18 cellular contexts compared by ENCODE assay signal in the genomic region with DNA sequence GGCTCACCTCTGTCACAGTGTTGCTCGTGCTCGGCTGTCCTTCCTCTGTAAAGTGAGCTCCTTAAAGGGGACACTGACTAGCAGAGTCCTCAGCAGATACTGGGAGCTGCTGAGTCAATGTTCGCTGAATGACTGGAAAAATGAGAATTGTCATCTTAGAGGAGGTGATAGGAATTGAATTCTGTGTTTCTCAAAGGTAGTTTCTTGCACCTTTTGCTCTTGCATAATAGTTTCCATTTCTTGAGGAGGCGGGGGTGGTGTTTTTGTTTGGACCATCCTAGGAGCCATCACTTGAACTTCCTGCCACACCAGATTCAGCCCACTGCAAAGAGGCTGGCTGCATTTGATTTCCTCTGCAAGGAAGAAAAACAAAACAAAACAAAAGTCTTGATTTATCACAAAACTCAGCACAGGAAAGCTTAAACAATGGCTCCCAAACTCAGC. TPM values are rescaled to one million over a fixed set of nuclear protein-coding genes. Genes with fewer than 3 reads are reported as not detected.
DNase-seq lines count a peak whose midpoint lies in the region; ATAC-seq and TF ChIP-seq lines count a peak whose summit lies in the region.
"Had no signal": no experiment of that assay in that cellular context is flagged by ENCODE, and none has a peak within 500 bp of the region (broad histone marks: within the 10 kb centered on the region; RNA-seq: fewer than 3 reads in every experiment).

No MANE protein-coding gene starts in this region.

- TF ChIP-seq RAD21 in SK-N-SH (IDR thresholded peaks at IDR 0.05; ENCODE audit: low read length), result no peak

- no peaks in the 10 kb centered on the region for H3K36me3 Mint-ChIP-seq in natural killer cell treated with Interleukin-12 subunit alpha and Interleukin-12 subunit beta and Interleukin-15 and Interleukin-18, amount 100 ng/mL, for 72 hours
- H3K36me3 Mint-ChIP-seq in natural killer cell (no peaks in the 10 kb centered on the region), endothelial cell (ENCODE audit: low read depth, unreplicated experiment) (no peaks in the 10 kb centered on the region)

- intact Hi-C loops in natural killer cell (cut with micrococcal nuclease), result no loop called here

- H3K4me3 ChIP-seq in SK-N-SH (ENCODE audit: low read depth in 2 of 2, low read length in 1 of 2), result no peak overlapping the region
- H3K4me3 ChIP-seq: left lung had no signal

- no peaks in the 10 kb centered on the region for H3F3A ChIP-seq in SK-N-SH (replicated peaks; ENCODE audit: insufficient read depth)

- CTCF ChIA-PET in SK-N-SH (lab: Yijun Ruan, JAX), result interaction anchor here (0.7 kb wide), 1 partner anchor 11 kb away, joined by 4 read pairs; no protein-coding TSS in a partner anchor

- TF ChIP-seq CTCF in SK-N-SH (IDR thresholded peaks at IDR 0.05), result no peak
- TF ChIP-seq CTCF in natural killer cell (IDR thresholded peaks at IDR 0.05), result no peak
- TF ChIP-seq CTCF in endothelial cell (IDR thresholded peaks at IDR 0.05; ENCODE audit: unreplicated experiment), result no peak
- TF ChIP-seq CTCF in GM13976 (IDR thresholded peaks at IDR 0.05; ENCODE audit: borderline replicate concordance, control extremely low read depth, extremely low read depth, insufficient read depth, missing control alignments), result no peak

- no peak overlapping the region for H3K4me3 Mint-ChIP-seq in natural killer cell treated with Interleukin-12 subunit alpha and Interleukin-12 subunit beta and Interleukin-15 and Interleukin-18, amount 100 ng/mL, for 72 hours
- H3K4me3 Mint-ChIP-seq in natural killer cell (no peak overlapping the region), endothelial cell (ENCODE audit: unreplicated experiment) (peak overlapping the region; percentile 16)
- no peak overlapping the region for H3K4me3 Mint-ChIP-seq in stimulated activated naive CD8-positive, alpha-beta T cell treated with anti-CD3 and anti-CD28 coated beads, Interleukin-15, amount 100 ng/mL, for 72 hours

- 95% methylated on average over 4 of the region's 4 CpGs for WGBS in SK-N-SH (ENCODE audit: low lambda C conversion rate)

- no peak overlapping the region for H3K27ac Mint-ChIP-seq in natural killer cell treated with Interleukin-12 subunit alpha and Interleukin-12 subunit beta and Interleukin-15 and Interleukin-18, amount 100 ng/mL, for 72 hours
- H3K27ac Mint-ChIP-seq in natural killer cell, result no peak overlapping the region
- peak overlapping the region; percentile 48 for H3K27ac Mint-ChIP-seq in endothelial cell (ENCODE audit: unreplicated experiment)
- peak overlapping the region in 1 of 2 donors; percentile 38 for H3K27ac Mint-ChIP-seq in stimulated activated naive CD8-positive, alpha-beta T cell treated with anti-CD3 and anti-CD28 coated beads, Interleukin-15, amount 100 ng/mL, for 72 hours

- H3K4me1 ChIP-seq in SK-N-SH (ENCODE audit: control insufficient read depth in 1 of 2, insufficient read depth in 2 of 2, low read depth in 1 of 2, low read length in 1 of 2), result no peaks in the 10 kb centered on the region
- H3K4me1 ChIP-seq: left lung had no signal

- H3K4me1 Mint-ChIP-seq in natural killer cell treated with Interleukin-12 subunit alpha and Interleukin-12 subunit beta and Interleukin-15 and Interleukin-18, amount 100 ng/mL, for 72 hours (ENCODE audit: low read depth in 2 of 2), result peaks cover 6% of the 10 kb centered on the region in 2 donors
- H3K4me1 Mint-ChIP-seq in natural killer cell, result peaks cover 0 to 9% of the 10 kb centered on the region in 2 donors
- peaks cover 37% of the 10 kb centered on the region for H3K4me1 Mint-ChIP-seq in endothelial cell (ENCODE audit: unreplicated experiment)
- peaks cover 17% of the 10 kb centered on the region for H3K4me1 Mint-ChIP-seq in stimulated activated naive CD8-positive, alpha-beta T cell treated with anti-CD3 and anti-CD28 coated beads, Interleukin-15, amount 100 ng/mL, for 72 hours

- H3K36me3 ChIP-seq in SK-N-SH (replicated peaks in 1 of 2; ENCODE audit: control insufficient read depth in 1 of 2, insufficient read depth in 2 of 2, low read length in 1 of 2), result no peaks in the 10 kb centered on the region
- H3K36me3 ChIP-seq: left lung had no signal

- TF ChIP-seq EP300 in SK-N-SH (IDR thresholded peaks at IDR 0.05; ENCODE audit: borderline replicate concordance in 1 of 2, low read depth in 1 of 2, low read length in 1 of 2), result no peak

- peak overlapping the region; percentile 17; the same call in 1 of the 2 replicates for H2AFZ ChIP-seq in SK-N-SH (ENCODE audit: low read depth)

- no peak for ATAC-seq in SK-N-SH treated with all-trans-retinoic acid at 6 μM for 48 hours
- peak; percentile 36 to 38 for ATAC-seq in natural killer cell treated with Interleukin-12 subunit alpha and Interleukin-12 subunit beta and Interleukin-15 and Interleukin-18, amount 100 ng/mL, for 72 hours
- no peak for ATAC-seq in natural killer cell
- peak; percentile 69 for ATAC-seq in stimulated activated naive CD8-positive, alpha-beta T cell treated with anti-CD3 and anti-CD28 coated beads, Interleukin-15, amount 100 ng/mL, for 72 hours
- ATAC-seq in GM19324 (IDR thresholded peaks at IDR 0.05; ENCODE audit: low FRiP score, unreplicated experiment), result no peak
- ATAC-seq: left lung had no signal

- no peaks in the 10 kb centered on the region for H3K9me3 ChIP-seq in SK-N-SH

- no peaks in the 10 kb centered on the region for H3K9me3 Mint-ChIP-seq in natural killer cell treated with Interleukin-12 subunit alpha and Interleukin-12 subunit beta and Interleukin-15 and Interleukin-18, amount 100 ng/mL, for 72 hours
- H3K9me3 Mint-ChIP-seq in natural killer cell (no peaks in the 10 kb centered on the region), endothelial cell (ENCODE audit: unreplicated experiment) (no peaks in the 10 kb centered on the region)
- H3K9me3 Mint-ChIP-seq in stimulated activated naive CD8-positive, alpha-beta T cell treated with anti-CD3 and anti-CD28 coated beads, Interleukin-15, amount 100 ng/mL, for 72 hours, result peaks cover 0 to 6% of the 10 kb centered on the region in 2 donors

- peaks cover 4 to 7% of the 10 kb centered on the region in 2 donors for H3K27me3 Mint-ChIP-seq in natural killer cell treated with Interleukin-12 subunit alpha and Interleukin-12 subunit beta and Interleukin-15 and Interleukin-18, amount 100 ng/mL, for 72 hours
- H3K27me3 Mint-ChIP-seq in natural killer cell (ENCODE audit: low read depth in 2 of 2) (peaks cover 7 to 28% of the 10 kb centered on the region in 2 donors), endothelial cell (ENCODE audit: unreplicated experiment) (peaks cover 15% of the 10 kb centered on the region)
- no peaks in the 10 kb centered on the region for H3K27me3 Mint-ChIP-seq in stimulated activated naive CD8-positive, alpha-beta T cell treated with anti-CD3 and anti-CD28 coated beads, Interleukin-15, amount 100 ng/mL, for 72 hours

- in situ Hi-C loops in GM13976 (cut with MboI; ENCODE audit: low sequenced_read_pairs, unreplicated experiment), result no loop called here

- POLR2A ChIA-PET in SK-N-SH (lab: Yijun Ruan, JAX), result no interaction called here

- H3K27ac ChIP-seq in SK-N-SH (ENCODE audit: low read depth in 2 of 2, low read length in 1 of 2), result no peak overlapping the region
- H3K27ac ChIP-seq: 22Rv1 had no signal

- no peak overlapping the region for H3K9ac ChIP-seq in SK-N-SH

- no peaks in the 10 kb centered on the region for H3K27me3 ChIP-seq in SK-N-SH (ENCODE audit: insufficient read depth)
- H3K27me3 ChIP-seq: left lung had no signal

- no peak overlapping the region for H3K4me2 ChIP-seq in SK-N-SH

- no peaks in the 10 kb centered on the region for H3K9me2 ChIP-seq in SK-N-SH

- no peaks in the 10 kb centered on the region for H4K20me1 ChIP-seq in SK-N-SH (ENCODE audit: insufficient read depth)

- no peak for DNase-seq in SK-N-SH
- no peak for DNase-seq in natural killer cell treated with Interleukin-12 subunit alpha and Interleukin-12 subunit beta and Interleukin-15 and Interleukin-18, amount 100 ng/mL, for 72 hours (ENCODE audit: low spot score)
- DNase-seq in natural killer cell, result no peak
- DNase-seq in endothelial cell (ENCODE audit: low spot score), result no peak
- no peak for DNase-seq in stimulated activated naive CD8-positive, alpha-beta T cell treated with anti-CD3 and anti-CD28 coated beads, Interleukin-15, amount 100 ng/mL, for 72 hours
- DNase-seq in GM13976 (ENCODE audit: low spot score), result no peak
- DNase-seq: activated effector memory CD4-positive, alpha-beta T cell treated with anti-CD3 and anti-CD28 coated beads, Interleukin-2, amount 50 U/mL, for 16 hours; effector CD4-positive, alpha-beta T cell; GDM1; glutamatergic neuron; left lung; NCI-H1417 treated with DMSO at 0.1 percent for 48 hours; stimulated activated naive CD4-positive, alpha-beta T cell treated with Interleukin-2 at 50 U/mL for 16 hours; trophoblast cell had no signal

- H3K79me2 ChIP-seq in SK-N-SH (ENCODE audit: insufficient read depth), result no peaks in the 10 kb centered on the region

TF ChIP-seq in SK-N-SH treated with all-trans-retinoic acid at 6 μM for 48 hours, 23 proteins besides CTCF, POLR2A, EP300 and RAD21 (continues in another document):
- TF ChIP-seq RARB (CRISPR knock-in tag; IDR thresholded peaks at IDR 0.05) (no peak), ZNF70 (CRISPR knock-in tag; IDR thresholded peaks at IDR 0.05) (no peak), ARNTL (CRISPR knock-in tag; IDR thresholded peaks at IDR 0.05; ENCODE audit: borderline replicate concordance, low read depth) (no peak), ZNF8 (CRISPR knock-in tag; IDR thresholded peaks at IDR 0.05) (no peak), OSR1 (CRISPR knock-in tag; IDR thresholded peaks at IDR 0.05) (no peak), TOX (CRISPR knock-in tag; IDR thresholded peaks at IDR 0.05; ENCODE audit: borderline replicate concordance) (no peak), PPARA (CRISPR knock-in tag; IDR thresholded peaks at IDR 0.05; ENCODE audit: borderline replicate concordance) (no peak)
- TF ChIP-seq, protein P1, sequence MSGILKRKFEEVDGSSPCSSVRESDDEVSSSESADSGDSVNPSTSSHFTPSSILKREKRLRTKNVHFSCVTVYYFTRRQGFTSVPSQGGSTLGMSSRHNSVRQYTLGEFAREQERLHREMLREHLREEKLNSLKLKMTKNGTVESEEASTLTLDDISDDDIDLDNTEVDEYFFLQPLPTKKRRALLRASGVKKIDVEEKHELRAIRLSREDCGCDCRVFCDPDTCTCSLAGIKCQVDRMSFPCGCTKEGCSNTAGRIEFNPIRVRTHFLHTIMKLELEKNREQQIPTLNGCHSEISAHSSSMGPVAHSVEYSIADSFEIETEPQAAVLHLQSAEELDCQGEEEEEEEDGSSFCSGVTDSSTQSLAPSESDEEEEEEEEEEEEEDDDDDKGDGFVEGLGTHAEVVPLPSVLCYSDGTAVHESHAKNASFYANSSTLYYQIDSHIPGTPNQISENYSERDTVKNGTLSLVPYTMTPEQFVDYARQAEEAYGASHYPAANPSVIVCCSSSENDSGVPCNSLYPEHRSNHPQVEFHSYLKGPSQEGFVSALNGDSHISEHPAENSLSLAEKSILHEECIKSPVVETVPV (CRISPR knock-in tag; IDR thresholded peaks at IDR 0.05), result no peak

RNA-seq across cellular contexts. Expression of a gene that starts 11.4 kb away (rescaled TPM):
- 0.07 and 0.11 TPM in 2 replicates for polyA plus RNA-seq in SK-N-SH (2012; rRNA removed)
- 0.06 and 0.10 TPM in 2 replicates for polyA plus RNA-seq in SK-N-SH (2012; cell fraction: cytosol; rRNA removed)
- 0.32 and 1.1 TPM in 2 replicates for polyA plus RNA-seq in SK-N-SH (2012; cell fraction: nucleus; rRNA removed)
- total RNA-seq in natural killer cell treated with Interleukin-12 subunit alpha and Interleukin-12 subunit beta and Interleukin-15 and Interleukin-18, amount 100 ng/mL, for 72 hours, result 1 to 10 TPM; 2.1 to 2.2 TPM
- total RNA-seq in natural killer cell (under 1 TPM in 1 of 3 donors, not detected in 2; 0.68 TPM), endothelial cell (ENCODE audit: unreplicated experiment) (5.0 TPM)
- total RNA-seq: astrocyte had no signal

Comparison
In these comparisons a context has a peak if more than half of its experiments do, and no peak if none do; other contexts are left out.
1. ATAC-seq: peak in natural killer cell treated with Interleukin-12 subunit alpha and Interleukin-12 subunit beta and Interleukin-15 and Interleukin-18, amount 100 ng/mL, for 72 hours (2 of 2) and stimulated activated naive CD8-positive, alpha-beta T cell treated with anti-CD3 and anti-CD28 coated beads, Interleukin-15, amount 100 ng/mL, for 72 hours (single experiment); none in SK-N-SH treated with all-trans-retinoic acid at 6 μM for 48 hours (single experiment), natural killer cell (0 of 3) and GM19324 (single experiment).